Comparison of ENCODE assay signal across 16 cellular contexts in the genomic region with DNA sequence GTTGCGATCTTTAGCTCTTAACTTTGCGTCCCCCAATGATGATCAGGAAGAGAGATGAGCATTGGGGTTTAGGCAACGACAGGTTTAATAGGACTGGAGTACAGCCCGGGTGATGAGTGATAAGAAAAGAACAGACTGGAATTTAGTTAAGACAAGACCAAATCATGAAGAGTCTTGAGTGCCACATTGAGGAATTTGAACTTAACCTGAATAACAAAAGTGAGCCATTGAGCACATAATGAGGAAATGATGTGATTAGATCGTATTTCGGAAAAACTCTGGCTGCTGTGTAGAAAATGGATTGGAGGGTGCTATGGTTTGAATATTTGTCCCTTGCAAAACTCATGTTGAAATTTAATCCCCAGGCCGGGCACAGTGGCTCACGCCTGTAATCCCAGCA.
DNase-seq lines count a peak whose midpoint lies in the region; ATAC-seq, FAIRE-seq and TF ChIP-seq lines count a peak whose summit lies in the region.
"Had no signal": no experiment of that assay in that cellular context is flagged by ENCODE, and none has a peak within 500 bp of the region (broad histone marks: within the 10 kb centered on the region; RNA-seq: fewer than 3 reads in every experiment).

No MANE protein-coding gene starts in this region.

- no peak for ATAC-seq in T-cell (replicated peaks in 1 of 4)
- no peak for ATAC-seq in stimulated activated effector memory CD8-positive, alpha-beta T cell treated with anti-CD3 and anti-CD28 coated beads, Interleukin-12 subunit alpha, Interleukin-12 subunit beta, amount 100 ng/mL, for 72 hours
- ATAC-seq in HG03354 (IDR thresholded peaks at IDR 0.05; ENCODE audit: poor library complexity, severe bottlenecking, unreplicated experiment) = no peak
- ATAC-seq: upper lobe of right lung had no signal

- no peaks in the 10 kb centered on the region for H3K9me3 ChIP-seq in H1 (ENCODE audit: insufficient read depth in 2 of 2, low read depth in 1 of 2, low read length in 1 of 2)
- H3K9me3 ChIP-seq: adrenal gland, upper lobe of right lung had no signal

- H3K56ac ChIP-seq in H1 (replicated peaks; ENCODE audit: insufficient read length, low read depth, low read length) = no peak overlapping the region

- no peak overlapping the region for H3K18ac ChIP-seq in H1 (ENCODE audit: extremely low read depth, low read length)

- intact Hi-C loops in activated CD4-positive, alpha-beta T cell treated with anti-CD3 and anti-CD28 coated beads, Interleukin-2, amount 10 ng/mL, durations not matched to agents 24 days and 14 days (cut with micrococcal nuclease) = loop anchor here (5.0 kb wide), 2 partner anchors 232 to 677 kb away; partner anchors contain the start of genes GNE and SPAG8

- 0 out of 2 replicates have a peak overlapping the region, but pooled peaks have one; percentile 11 for H2AK5ac ChIP-seq in H1 (ENCODE audit: low read depth, low read length)

- H3K4me3 ChIP-seq in H1 (ENCODE audit: extremely low read depth in 1 of 4, insufficient read depth in 2 of 4, low read depth in 3 of 4, low read length in 4 of 4) = no peak overlapping the region
- H3K4me3 ChIP-seq: upper lobe of right lung had no signal

- H4K5ac ChIP-seq in H1 (ENCODE audit: insufficient read length, low read depth, low read length) = no peak overlapping the region

- peaks cover 4 to 25% of the 10 kb centered on the region in 2 experiments; a peak in 3 of 4 replicates for H3K79me2 ChIP-seq in H1 (ENCODE audit: control insufficient read depth in 1 of 2, insufficient read depth in 2 of 2, low read length in 2 of 2)

- peak overlapping the region; percentile 45; the same call in 1 of the 2 replicates for H2BK12ac ChIP-seq in H1 (ENCODE audit: low read depth, low read length)

- H3K4me2 ChIP-seq in H1 (ENCODE audit: insufficient read depth in 1 of 2, low read depth in 2 of 2, low read length in 2 of 2) = peak overlapping the region in 1 of 2 experiments; percentile 79; a peak in 1 of 4 replicates

- no peak for FAIRE-seq in H1 (lab: Jason Lieb, UNC)
- FAIRE-seq: A204.1 had no signal

- H3K27me3 ChIP-seq in H1 (replicated peaks in 1 of 4; ENCODE audit: control insufficient read depth in 3 of 4, extremely low read depth in 1 of 4, insufficient read depth in 3 of 4, low read length in 3 of 4) = no peaks in the 10 kb centered on the region
- H3K27me3 ChIP-seq: adrenal gland, upper lobe of right lung had no signal

- peaks cover 9% of the 10 kb centered on the region for H3K23me2 ChIP-seq in H1 (ENCODE audit: low read depth, low read length)

- no peak for TF ChIP-seq RAD21 in H1 (IDR thresholded peaks at IDR 0.05 in 1 of 2, conservative IDR thresholded peaks at IDR 0.05 in 1 of 2; ENCODE audit: low read depth in 2 of 2, low read length in 2 of 2)

- TF ChIP-seq CTCF in H1 (IDR thresholded peaks at IDR 0.05; ENCODE audit: control extremely low read depth in 1 of 3, insufficient read depth in 1 of 3, low read depth in 1 of 3, low read length in 3 of 3) = no peak

- no peaks in the 10 kb centered on the region for H3K36me3 ChIP-seq in H1 (ENCODE audit: control insufficient read depth in 2 of 4, insufficient read depth in 4 of 4, low read length in 3 of 4)
- H3K36me3 ChIP-seq: adrenal gland, upper lobe of right lung had no signal

- peaks cover 3 to 5% of the 10 kb centered on the region in 2 experiments for H4K20me1 ChIP-seq in H1 (replicated peaks in 1 of 2; ENCODE audit: control insufficient read depth in 1 of 2, insufficient read depth in 2 of 2, low read length in 2 of 2)

- H3K9ac ChIP-seq in H1 (replicated peaks in 1 of 4; ENCODE audit: extremely low read depth in 1 of 4, low read depth in 3 of 4, low read length in 3 of 4) = no peak overlapping the region

- no peak overlapping the region for H3K14ac ChIP-seq in H1 (ENCODE audit: insufficient read length)

- no peaks in the 10 kb centered on the region for H3K9me3 Mint-ChIP-seq in activated CD4-positive, alpha-beta T cell treated with anti-CD3 and anti-CD28 coated beads, Interleukin-2, amount 10 ng/mL, durations not matched to agents 24 days and 14 days
- H3K9me3 Mint-ChIP-seq in T-cell = no peaks in the 10 kb centered on the region
- H3K9me3 Mint-ChIP-seq in stimulated activated effector memory CD8-positive, alpha-beta T cell treated with anti-CD3 and anti-CD28 coated beads, Interleukin-12 subunit alpha, Interleukin-12 subunit beta, amount 100 ng/mL, for 72 hours = no peaks in the 10 kb centered on the region

- 79% methylated on average over 8 of the region's 8 CpGs; no CpG with 5 or more reads in 1 of the 2 experiments for WGBS in H1 (ENCODE audit: extremely low coverage in 1 of 2, insufficient coverage in 1 of 2, insufficient read length in 1 of 2, insufficient replicate concordance in 2 of 2, low coverage in 1 of 2, low lambda C conversion rate in 2 of 2, missing lambda C conversion rate in 1 of 2), 2 experiments

- no peak for TF ChIP-seq EP300 in H1 (IDR thresholded peaks at IDR 0.05; ENCODE audit: borderline replicate concordance in 1 of 2, low read depth in 2 of 2, low read length in 2 of 2)

- no peaks in the 10 kb centered on the region for H3K27me3 Mint-ChIP-seq in activated CD4-positive, alpha-beta T cell treated with anti-CD3 and anti-CD28 coated beads, Interleukin-2, amount 10 ng/mL, durations not matched to agents 24 days and 14 days
- no peaks in the 10 kb centered on the region for H3K27me3 Mint-ChIP-seq in T-cell

- H4K8ac ChIP-seq in H1 (ENCODE audit: extremely low read depth, insufficient read depth, low read length) = no peak overlapping the region

- peaks cover 4% of the 10 kb centered on the region for H3K36me3 Mint-ChIP-seq in activated CD4-positive, alpha-beta T cell treated with anti-CD3 and anti-CD28 coated beads, Interleukin-2, amount 10 ng/mL, durations not matched to agents 24 days and 14 days (ENCODE audit: low read depth)
- H3K36me3 Mint-ChIP-seq in T-cell = no peaks in the 10 kb centered on the region
- H3K36me3 Mint-ChIP-seq in stimulated activated effector memory CD8-positive, alpha-beta T cell treated with anti-CD3 and anti-CD28 coated beads, Interleukin-12 subunit alpha, Interleukin-12 subunit beta, amount 100 ng/mL, for 72 hours = peaks cover 7% of the 10 kb centered on the region

- H3K4me3 Mint-ChIP-seq in activated CD4-positive, alpha-beta T cell treated with anti-CD3 and anti-CD28 coated beads, Interleukin-2, amount 10 ng/mL, durations not matched to agents 24 days and 14 days = peak overlapping the region; percentile 89
- peak overlapping the region; percentile 35 to 93 (median 37) for H3K4me3 Mint-ChIP-seq in T-cell
- H3K4me3 Mint-ChIP-seq in stimulated activated effector memory CD8-positive, alpha-beta T cell treated with anti-CD3 and anti-CD28 coated beads, Interleukin-12 subunit alpha, Interleukin-12 subunit beta, amount 100 ng/mL, for 72 hours = no peak overlapping the region

- no peak overlapping the region for H2BK15ac ChIP-seq in H1 (ENCODE audit: low read length)

- H4K91ac ChIP-seq in H1 (replicated peaks; ENCODE audit: insufficient read length, low read length) = peak overlapping the region; percentile 25

- peak overlapping the region; percentile 61 for H3K27ac Mint-ChIP-seq in activated CD4-positive, alpha-beta T cell treated with anti-CD3 and anti-CD28 coated beads, Interleukin-2, amount 10 ng/mL, durations not matched to agents 24 days and 14 days
- H3K27ac Mint-ChIP-seq in T-cell = peak overlapping the region; percentile 100
- peak overlapping the region; percentile 98 for H3K27ac Mint-ChIP-seq in stimulated activated effector memory CD8-positive, alpha-beta T cell treated with anti-CD3 and anti-CD28 coated beads, Interleukin-12 subunit alpha, Interleukin-12 subunit beta, amount 100 ng/mL, for 72 hours

- peaks cover 5 to 28% (median 15%) of the 10 kb centered on the region in 4 experiments for H3K4me1 ChIP-seq in H1 (replicated peaks in 1 of 4; ENCODE audit: control insufficient read depth in 3 of 4, insufficient read depth in 4 of 4, low read length in 3 of 4)

- H2BK120ac ChIP-seq in H1 (replicated peaks; ENCODE audit: low read depth, low read length) = no peak overlapping the region

- 0 out of 2 replicates have a peak overlapping the region, but pooled peaks have one; percentile 18 for H2AFZ ChIP-seq in H1 (ENCODE audit: low read length)

- peak overlapping the region; percentile 55; the same call in 1 of the 2 replicates for H2BK5ac ChIP-seq in H1 (ENCODE audit: low read depth, low read length)

- H3K4me1 Mint-ChIP-seq in activated CD4-positive, alpha-beta T cell treated with anti-CD3 and anti-CD28 coated beads, Interleukin-2, amount 10 ng/mL, durations not matched to agents 24 days and 14 days = peaks cover 49% of the 10 kb centered on the region
- peaks cover 65 to 72% (median 71%) of the 10 kb centered on the region in 3 donors for H3K4me1 Mint-ChIP-seq in T-cell
- H3K4me1 Mint-ChIP-seq in stimulated activated effector memory CD8-positive, alpha-beta T cell treated with anti-CD3 and anti-CD28 coated beads, Interleukin-12 subunit alpha, Interleukin-12 subunit beta, amount 100 ng/mL, for 72 hours = peaks cover 62% of the 10 kb centered on the region

- POLR2A ChIA-PET in T-cell (lab: Charles Lee) = interaction anchor here in 1 of 2 donors (0.8 kb wide), 1 partner anchor 42 kb away, joined by 3 read pairs; no protein-coding TSS in a partner anchor
- POLR2A ChIA-PET in H1 (lab: Charles Lee; ENCODE audit: partially characterized antibody) = interaction anchor here (1.2 to 2.4 kb wide), 4 partner anchors 8 to 88 kb away, joined by 3 to 6 read pairs (median 4); no protein-coding TSS in a partner anchor

- peak overlapping the region; percentile 64; the same call in 1 of the 2 replicates for H2BK20ac ChIP-seq in H1 (ENCODE audit: low read length)

- no peak overlapping the region for H3K4ac ChIP-seq in H1 (replicated peaks; ENCODE audit: insufficient read length, low read depth, low read length)

- H3K79me1 ChIP-seq in H1 (ENCODE audit: low read depth, low read length) = peaks cover 3% of the 10 kb centered on the region; the same call in 1 of the 2 replicates

- no peak overlapping the region for H3K27ac ChIP-seq in H1 (ENCODE audit: low read depth, low read length)

- no peak overlapping the region for H3K23ac ChIP-seq in H1 (ENCODE audit: insufficient read length)

- TF ChIP-seq POLR2A in H1 (IDR thresholded peaks at IDR 0.05; ENCODE audit: control extremely low read depth in 1 of 2, low read depth in 2 of 2, low read length in 2 of 2) = no peak

- DNase-seq in activated CD4-positive, alpha-beta T cell treated with anti-CD3 and anti-CD28 coated beads, Interleukin-2, amount 10 ng/mL, durations not matched to agents 24 days and 14 days = no peak
- no peak for DNase-seq in activated CD4-positive, alpha-beta T cell treated with anti-CD3 and anti-CD28 coated beads for 48 hours
- no peak for DNase-seq in T-cell
- no peak for DNase-seq in H1 (ENCODE audit: low read depth in 1 of 2, low spot score in 2 of 2)
- no peak for DNase-seq in stimulated activated effector memory CD8-positive, alpha-beta T cell treated with anti-CD3 and anti-CD28 coated beads, Interleukin-12 subunit alpha, Interleukin-12 subunit beta, amount 100 ng/mL, for 72 hours (ENCODE audit: low spot score in 2 of 2)
- DNase-seq in NCI-H1092 treated with DMSO at 0.1 percent for 48 hours (lab: John Stamatoyannopoulos, UW) = no peak
- DNase-seq in COLO668 (lab: John Stamatoyannopoulos, UW; ENCODE audit: unreplicated experiment) = no peak
- DNase-seq: KBM-7, kidney glomerular epithelial cell, NCI-H1105 treated with DMSO at 0.1 percent for 48 hours, NCI-H2227 treated with DMSO at 0.1 percent for 48 hours, SHP77 treated with DMSO at 0.1 percent for 48 hours, upper lobe of right lung had no signal

- CTCF ChIA-PET in T-cell (lab: Charles Lee) = interaction anchor here in 1 of 2 donors (2.0 kb wide), 1 partner anchor 82 kb away, joined by 10 read pairs; no protein-coding TSS in a partner anchor
- CTCF ChIA-PET in H1 (lab: Charles Lee; ENCODE audit: partially characterized antibody) = interaction anchor here (0.6 to 2.2 kb wide), 3 partner anchors 14 to 82 kb away, joined by 3 to 9 read pairs (median 3); no protein-coding TSS in a partner anchor
